14 cellular contexts compared by ENCODE assay signal in genomic region chr1:39001516-39002389, GRCh38. TPM values are rescaled to one million over a fixed set of nuclear protein-coding genes. Genes with fewer than 3 reads are reported as not detected.
DNase-seq lines count a peak whose midpoint lies in the region; ATAC-seq, FAIRE-seq and TF ChIP-seq lines count a peak whose summit lies in the region.
"Had no signal": no experiment of that assay in that cellular context is flagged by ENCODE, and none has a peak within 500 bp of the region (broad histone marks: within the 10 kb centered on the region; RNA-seq: fewer than 3 reads in every experiment).

No MANE protein-coding gene starts in this region.

- H3K36me3 ChIP-seq in ACC112 (ENCODE audit: insufficient read depth, low read length) (peaks cover 52% of the 10 kb centered on the region), pancreas (peaks cover 0 to 54% (median 27%) of the 10 kb centered on the region in 3 donors)

- H3K9me3 ChIP-seq in CD4-positive, alpha-beta T cell (ENCODE audit: control insufficient read depth, low read length): no peaks in the 10 kb centered on the region
- H3K9me3 ChIP-seq in pancreas: no peaks in the 10 kb centered on the region
- H3K9me3 ChIP-seq: upper lobe of left lung had no signal

- 91 to 93% methylated on average over 5 of the region's 5 CpGs for WGBS in pancreas, 2 donors

- POLR2A ChIA-PET in CD4-positive, alpha-beta T cell (lab: Charles Lee): interaction anchor here (0.9 to 1.2 kb wide), 2 partner anchors 24 to 148 kb away, joined by 3 to 4 read pairs; partner anchors contain the start of gene NDUFS5

- peaks cover 85% of the 10 kb centered on the region for H3K36me3 Mint-ChIP-seq in CD4-positive, alpha-beta T cell (ENCODE audit: low read depth)
- H3K36me3 Mint-ChIP-seq in activated T-helper 17 cell treated with anti-CD3 and anti-CD28 coated beads, Interleukin-2, amount 50 U/mL, for 72 hours (ENCODE audit: low read depth): peaks cover 99% of the 10 kb centered on the region

- CTCF ChIA-PET in CD4-positive, alpha-beta T cell (lab: Charles Lee): no interaction called here

- no peaks in the 10 kb centered on the region for H3K27me3 Mint-ChIP-seq in CD4-positive, alpha-beta T cell
- no peaks in the 10 kb centered on the region for H3K27me3 Mint-ChIP-seq in activated T-helper 17 cell treated with anti-CD3 and anti-CD28 coated beads, Interleukin-2, amount 50 U/mL, for 72 hours
- H3K27me3 Mint-ChIP-seq: brain had no signal

- H3K9me3 Mint-ChIP-seq in CD4-positive, alpha-beta T cell: no peaks in the 10 kb centered on the region
- H3K9me3 Mint-ChIP-seq in activated T-helper 17 cell treated with anti-CD3 and anti-CD28 coated beads, Interleukin-2, amount 50 U/mL, for 72 hours: no peaks in the 10 kb centered on the region
- H3K9me3 Mint-ChIP-seq: brain, CD14-positive monocyte had no signal

- no peak for TF ChIP-seq CTCF in CD4-positive, alpha-beta T cell (IDR thresholded peaks at IDR 0.05)
- no peak for TF ChIP-seq CTCF in pancreas (IDR thresholded peaks at IDR 0.05)

- peaks cover 42% of the 10 kb centered on the region for H3K79me2 ChIP-seq in ACC112 (ENCODE audit: control insufficient read depth, insufficient read depth, low read length, unreplicated experiment)

- peaks cover 40% of the 10 kb centered on the region for H3K4me1 Mint-ChIP-seq in CD4-positive, alpha-beta T cell (ENCODE audit: low read depth)
- peaks cover 47% of the 10 kb centered on the region for H3K4me1 Mint-ChIP-seq in activated T-helper 17 cell treated with anti-CD3 and anti-CD28 coated beads, Interleukin-2, amount 50 U/mL, for 72 hours

- H3K27ac ChIP-seq in ACC112 (ENCODE audit: low read depth, low read length) (peak overlapping the region; percentile 67), pancreas (no peak overlapping the region)
- H3K27ac ChIP-seq in CD4-positive, alpha-beta T cell (ENCODE audit: low read depth, low read length): no peak overlapping the region
- H3K27ac ChIP-seq: upper lobe of left lung had no signal

- no peak overlapping the region for H2AFZ ChIP-seq in ACC112 (ENCODE audit: low read length, unreplicated experiment)

- no peak for ATAC-seq in CD4-positive, alpha-beta T cell (ENCODE audit: poor library complexity)
- peak; percentile 71 for ATAC-seq in activated T-helper 17 cell treated with anti-CD3 and anti-CD28 coated beads, Interleukin-2, amount 50 U/mL, for 72 hours (replicated peaks)
- no peak for ATAC-seq in pancreas

- H3K4me3 ChIP-seq in ACC112 (ENCODE audit: low read depth, low read length) (no peak overlapping the region), pancreas (no peak overlapping the region)
- H3K4me3 ChIP-seq: upper lobe of left lung had no signal

- H3K27ac Mint-ChIP-seq in CD4-positive, alpha-beta T cell: peak overlapping the region; percentile 8
- H3K27ac Mint-ChIP-seq in activated T-helper 17 cell treated with anti-CD3 and anti-CD28 coated beads, Interleukin-2, amount 50 U/mL, for 72 hours: peak overlapping the region; percentile 83

- peaks cover 37% of the 10 kb centered on the region for H3K4me1 ChIP-seq in ACC112 (ENCODE audit: control insufficient read depth, insufficient read depth, low read length, unreplicated experiment)
- H3K4me1 ChIP-seq in pancreas: peaks cover 0 to 10% (median 3%) of the 10 kb centered on the region in 3 donors

- intact Hi-C loops in CD4-positive, alpha-beta T cell (cut with DNase I, micrococcal nuclease): no loop called here
- intact Hi-C loops in pancreas (cut with DNase I): no loop called here

- no peaks in the 10 kb centered on the region for H3K27me3 ChIP-seq in ACC112 (ENCODE audit: insufficient read depth, low read length)
- no peaks in the 10 kb centered on the region for H3K27me3 ChIP-seq in CD4-positive, alpha-beta T cell (ENCODE audit: control insufficient read depth, insufficient read depth, low read length)
- H3K27me3 ChIP-seq in pancreas: no peaks in the 10 kb centered on the region
- H3K27me3 ChIP-seq: upper lobe of left lung had no signal

- no peak for DNase-seq in CD4-positive, alpha-beta T cell
- DNase-seq in iPS DF 4.7 (ENCODE audit: extremely low read depth, low spot score) (peak; percentile 78), D341Med (ENCODE audit: low spot score) (no peak), pancreas (no peak), NCI-H2171 treated with DMSO at 0.1 percent for 48 hours (lab: John Stamatoyannopoulos, UW) (no peak)
- DNase-seq: effector CD8-positive, alpha-beta T cell; NCI-H1436; NCI-H446; retina; upper lobe of left lung had no signal

- no peak for FAIRE-seq in pancreas (lab: Jason Lieb, UNC)

- H3K4me3 Mint-ChIP-seq in CD4-positive, alpha-beta T cell: no peak overlapping the region
- H3K4me3 Mint-ChIP-seq in activated T-helper 17 cell treated with anti-CD3 and anti-CD28 coated beads, Interleukin-2, amount 50 U/mL, for 72 hours: peak overlapping the region; percentile 70
- H3K4me3 Mint-ChIP-seq: brain, CD14-positive monocyte had no signal

RNA-seq across cellular contexts. Expression of gene AKIRIN1, which starts 10.7 kb away (rescaled TPM):
- total RNA-seq in CD4-positive, alpha-beta T cell: 100 to 1,000 TPM; 108 to 112 TPM
- total RNA-seq in activated T-helper 17 cell treated with anti-CD3 and anti-CD28 coated beads, Interleukin-2, amount 50 U/mL, for 72 hours: 10 to 100 TPM; 52.2 to 54.1 TPM
- 10 to 100 TPM in 5 of 6 donors, 1 to 10 TPM in 1; 9.4 to 18.5 (median 12.1) TPM for total RNA-seq in pancreas
- 10 to 100 TPM in 1 of 2 donors, 1 to 10 TPM in 1; 7.5 to 21.8 TPM for polyA plus RNA-seq in pancreas

RNA-seq across cellular contexts. Expression of gene NDUFS5, which starts 24.4 kb away (rescaled TPM):
- total RNA-seq in CD4-positive, alpha-beta T cell: 100 to 1,000 TPM; 153 to 156 TPM
- total RNA-seq in activated T-helper 17 cell treated with anti-CD3 and anti-CD28 coated beads, Interleukin-2, amount 50 U/mL, for 72 hours: 100 to 1,000 TPM; 114 to 199 TPM
- 10 to 100 TPM; 52.2 to 82.6 (median 66.9) TPM for total RNA-seq in pancreas
- polyA plus RNA-seq in pancreas: 100 to 1,000 TPM; 257 to 319 TPM
